ENCODE assay signal across 8 cellular contexts in genomic region chr11:120801801-120802689, GRCh38.
DNase-seq lines count a peak whose midpoint lies in the region; ATAC-seq, FAIRE-seq and TF ChIP-seq lines count a peak whose summit lies in the region.

No MANE protein-coding gene starts in this region.

- POLR2A ChIA-PET in activated CD8-positive, alpha-beta T cell treated with anti-CD3 and anti-CD28 coated beads, Interleukin-2, amount 10 ng/mL, durations not matched to agents 7 days and 5 days (lab: Charles Lee) = no interaction called here
- POLR2A ChIA-PET in naive thymus-derived CD4-positive, alpha-beta T cell (lab: Charles Lee) = no interaction called here

- H3K4me3 ChIP-seq in naive thymus-derived CD4-positive, alpha-beta T cell (ENCODE audit: low read length) = no peak overlapping the region

- H3K4me3 Mint-ChIP-seq in activated CD8-positive, alpha-beta T cell treated with anti-CD3 and anti-CD28 coated beads, Interleukin-2, amount 10 ng/mL, durations not matched to agents 7 days and 5 days = no peak overlapping the region
- H3K4me3 Mint-ChIP-seq in naive thymus-derived CD4-positive, alpha-beta T cell = no peak overlapping the region

- no peak overlapping the region for H3K27ac Mint-ChIP-seq in activated CD8-positive, alpha-beta T cell treated with anti-CD3 and anti-CD28 coated beads, Interleukin-2, amount 10 ng/mL, durations not matched to agents 7 days and 5 days
- no peak overlapping the region for H3K27ac Mint-ChIP-seq in naive thymus-derived CD4-positive, alpha-beta T cell

- H3K4me1 Mint-ChIP-seq in activated CD8-positive, alpha-beta T cell treated with anti-CD3 and anti-CD28 coated beads, Interleukin-2, amount 10 ng/mL, durations not matched to agents 7 days and 5 days (ENCODE audit: low read depth) = peaks cover 9% of the 10 kb centered on the region
- peaks cover 0 to 8% (median 0%) of the 10 kb centered on the region in 7 donors for H3K4me1 Mint-ChIP-seq in naive thymus-derived CD4-positive, alpha-beta T cell

- peak; percentile 50 for FAIRE-seq in GM12891 (lab: Jason Lieb, UNC)

- H3K27me3 ChIP-seq in naive thymus-derived CD4-positive, alpha-beta T cell (ENCODE audit: control insufficient read depth in 2 of 2, insufficient read depth in 2 of 2, low read length in 2 of 2) = no peaks in the 10 kb centered on the region

- ATAC-seq in activated CD8-positive, alpha-beta T cell treated with anti-CD3 and anti-CD28 coated beads, Interleukin-2, amount 10 ng/mL, durations not matched to agents 7 days and 5 days = peak; percentile 49
- ATAC-seq in naive thymus-derived CD4-positive, alpha-beta T cell = peak; percentile 44
- ATAC-seq in GM21526 (IDR thresholded peaks at IDR 0.05; ENCODE audit: low FRiP score, unreplicated experiment) = no peak

- no peaks in the 10 kb centered on the region for H3K36me3 ChIP-seq in naive thymus-derived CD4-positive, alpha-beta T cell (ENCODE audit: control insufficient read depth in 2 of 3, insufficient read depth in 3 of 3, low read length in 3 of 3)

- no peaks in the 10 kb centered on the region for H3K9me3 ChIP-seq in naive thymus-derived CD4-positive, alpha-beta T cell (ENCODE audit: control insufficient read depth in 2 of 3, low read length in 3 of 3)

- H3K27me3 Mint-ChIP-seq in activated CD8-positive, alpha-beta T cell treated with anti-CD3 and anti-CD28 coated beads, Interleukin-2, amount 10 ng/mL, durations not matched to agents 7 days and 5 days (ENCODE audit: low read depth) = peaks cover 7% of the 10 kb centered on the region
- peaks cover 6 to 27% (median 17%) of the 10 kb centered on the region in 5 donors for H3K27me3 Mint-ChIP-seq in naive thymus-derived CD4-positive, alpha-beta T cell

- no peak overlapping the region for H3K27ac ChIP-seq in naive thymus-derived CD4-positive, alpha-beta T cell (ENCODE audit: low read depth, low read length)
- H3K27ac ChIP-seq in substantia nigra (ENCODE audit: low read depth, low read length, poor library complexity, severe bottlenecking) = no peak overlapping the region

- CTCF ChIA-PET in activated CD8-positive, alpha-beta T cell treated with anti-CD3 and anti-CD28 coated beads, Interleukin-2, amount 10 ng/mL, durations not matched to agents 7 days and 5 days (lab: Charles Lee) = interaction anchor here (0.9 to 1.3 kb wide), 2 partner anchors 17 to 117 kb away, joined by 3 to 7 read pairs; no protein-coding TSS in a partner anchor
- CTCF ChIA-PET in naive thymus-derived CD4-positive, alpha-beta T cell (lab: Charles Lee) = interaction anchor here (0.6 to 0.7 kb wide), 2 partner anchors 21 to 43 kb away, joined by 3 to 8 read pairs; no protein-coding TSS in a partner anchor

- no peaks in the 10 kb centered on the region for H3K36me3 Mint-ChIP-seq in activated CD8-positive, alpha-beta T cell treated with anti-CD3 and anti-CD28 coated beads, Interleukin-2, amount 10 ng/mL, durations not matched to agents 7 days and 5 days (ENCODE audit: low read depth)
- peaks cover 0 to 3% (median 0%) of the 10 kb centered on the region in 5 donors for H3K36me3 Mint-ChIP-seq in naive thymus-derived CD4-positive, alpha-beta T cell

- no peak for TF ChIP-seq POLR2A in GM12891 (IDR thresholded peaks at IDR 0.05; ENCODE audit: low read depth, low read length)
- no peak for TF ChIP-seq POLR2A in erythroblast (IDR thresholded peaks at IDR 0.05; ENCODE audit: low read length)

- DNase-seq in AG08395 (ENCODE audit: low spot score) (peak; percentile 73), GM12891 (ENCODE audit: insufficient read length, low spot score) (peak; percentile 51), NCI-H2227 treated with DMSO at 0.1 percent for 48 hours (lab: John Stamatoyannopoulos, UW) (peak; percentile 33), erythroblast (lab: John Stamatoyannopoulos, UW) (peak; percentile 39 to 63), substantia nigra (lab: John Stamatoyannopoulos, UW) (peak in 38 of 49 donors; percentile 3 to 70 (median 37))
- DNase-seq in activated CD8-positive, alpha-beta T cell treated with anti-CD3 and anti-CD28 coated beads, Interleukin-2, amount 10 ng/mL, durations not matched to agents 7 days and 5 days = peak; percentile 58
- DNase-seq in naive thymus-derived CD4-positive, alpha-beta T cell = peak in 7 of 9 donors; percentile 6 to 40 (median 19)

- no peaks in the 10 kb centered on the region for H3K4me1 ChIP-seq in naive thymus-derived CD4-positive, alpha-beta T cell (ENCODE audit: control insufficient read depth in 2 of 2, insufficient read depth in 2 of 2, low read length in 2 of 2)

- no peaks in the 10 kb centered on the region for H3K9me3 Mint-ChIP-seq in activated CD8-positive, alpha-beta T cell treated with anti-CD3 and anti-CD28 coated beads, Interleukin-2, amount 10 ng/mL, durations not matched to agents 7 days and 5 days (ENCODE audit: insufficient read depth)
- H3K9me3 Mint-ChIP-seq in naive thymus-derived CD4-positive, alpha-beta T cell = no peaks in the 10 kb centered on the region

- intact Hi-C loops in naive thymus-derived CD4-positive, alpha-beta T cell (cut with micrococcal nuclease) = loop anchor here (1.0 to 5.0 kb wide), 2 partner anchors 310 to 467 kb away; no protein-coding TSS in a partner anchor

TF ChIP-seq in GM12891, 5 proteins besides CTCF, POLR2A, EP300 and RAD21:
- no peak for TF ChIP-seq POU2F2 (IDR thresholded peaks at IDR 0.05; ENCODE audit: low read depth, low read length)
- no peak for TF ChIP-seq TAF1 (IDR thresholded peaks at IDR 0.05; ENCODE audit: low read depth, low read length)
- TF ChIP-seq PAX5 (IDR thresholded peaks at IDR 0.05; ENCODE audit: insufficient read depth, low read length, severe bottlenecking) = no peak
- TF ChIP-seq SPI1 (IDR thresholded peaks at IDR 0.05; ENCODE audit: low read depth, low read length) = peak; percentile 1; the same call in 1 of the 2 replicates
- no peak for TF ChIP-seq POLR2AphosphoS5 (IDR thresholded peaks at IDR 0.05; ENCODE audit: low read depth, low read length)

Comparison
In these comparisons a context has a peak if more than half of its experiments do, and no peak if none do; other contexts are left out.
1. DNase-seq: peak in every context shown above with its lines; median percentile 73 in AG08395; 58 in activated CD8-positive, alpha-beta T cell treated with anti-CD3 and anti-CD28 coated beads, Interleukin-2, amount 10 ng/mL, durations not matched to agents 7 days and 5 days; 51 in GM12891; 51 in erythroblast; 37 in substantia nigra; 33 in NCI-H2227 treated with DMSO at 0.1 percent for 48 hours; 19 in naive thymus-derived CD4-positive, alpha-beta T cell.